Comparison of ENCODE assay signal across 11 cellular contexts in the genomic region with DNA sequence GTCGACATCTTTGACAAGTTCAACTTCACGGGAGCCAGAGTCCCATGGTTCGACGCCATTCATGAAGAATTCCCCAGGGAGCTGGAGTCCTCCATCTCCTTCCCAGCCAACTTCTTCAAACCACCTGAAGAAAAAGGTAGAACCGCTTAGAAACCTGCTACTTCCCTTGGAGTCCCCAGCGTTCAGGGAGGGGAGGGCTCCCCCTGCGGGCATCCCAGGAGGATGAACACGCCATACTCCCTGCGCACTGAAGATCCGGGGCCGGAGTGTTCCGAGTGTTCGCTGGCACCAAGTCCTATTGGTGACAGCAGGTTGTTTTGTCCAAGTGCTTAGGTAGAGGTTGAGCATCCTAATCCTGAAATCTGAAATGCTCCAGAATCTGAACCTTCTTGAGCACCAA. TPM values are rescaled to one million over a fixed set of nuclear protein-coding genes. Genes with fewer than 3 reads are reported as not detected.
DNase-seq lines count a peak whose midpoint lies in the region; TF ChIP-seq lines count a peak whose summit lies in the region.
"Had no signal": no experiment of that assay in that cellular context is flagged by ENCODE, and none has a peak within 500 bp of the region (broad histone marks: within the 10 kb centered on the region; RNA-seq: fewer than 3 reads in every experiment).

No MANE protein-coding gene starts in this region.

- no TSS peak for BruUV-seq in A673 (replicated peaks; lab: Mats Ljungman, UMichigan)

- no peak overlapping the region for H2BK15ac ChIP-seq in neuronal stem cell (ENCODE audit: low read length)

- H3K23ac ChIP-seq in neuronal stem cell (ENCODE audit: low read depth, low read length, poor library complexity), result no peak overlapping the region

- H3K4me1 ChIP-seq in A673 (ENCODE audit: insufficient read depth, low read length, poor library complexity, severe bottlenecking) (no peaks in the 10 kb centered on the region), neuronal stem cell (ENCODE audit: control insufficient read depth in 2 of 2, insufficient read depth in 1 of 2, low read depth in 1 of 2, low read length in 2 of 2) (no peaks in the 10 kb centered on the region)
- H3K4me1 ChIP-seq: SJCRH30 had no signal

- TF ChIP-seq CTCF in A673 (conservative IDR thresholded peaks at IDR 0.05; ENCODE audit: low read depth, low read length), result peak; percentile 56

- no peak overlapping the region for H2BK5ac ChIP-seq in neuronal stem cell (ENCODE audit: low read length)

- H2BK120ac ChIP-seq in neuronal stem cell (ENCODE audit: low read depth, low read length), result no peak overlapping the region

- no peak overlapping the region for H3K14ac ChIP-seq in neuronal stem cell (ENCODE audit: low read length)

- no peak overlapping the region for H2BK12ac ChIP-seq in neuronal stem cell (ENCODE audit: low read length)

- H3K9me3 ChIP-seq in A673 (ENCODE audit: low read depth, low read length, poor library complexity, severe bottlenecking) (no peaks in the 10 kb centered on the region), neuronal stem cell (replicated peaks in 1 of 2; ENCODE audit: control insufficient read depth in 2 of 2, insufficient read depth in 1 of 2, low read depth in 1 of 2, low read length in 2 of 2) (no peaks in the 10 kb centered on the region)
- H3K9me3 ChIP-seq: SJCRH30 had no signal

- intact Hi-C loops in A673 (cut with micrococcal nuclease; ENCODE audit: unreplicated experiment), result loop anchor here (10.0 kb wide), 1 partner anchor 57 kb away; no protein-coding TSS in a partner anchor

- H3K4me2 ChIP-seq in neuronal stem cell (ENCODE audit: insufficient read depth, low read length, poor library complexity, severe bottlenecking), result no peak overlapping the region
- H3K4me2 ChIP-seq: KMS-11 had no signal

- H3K27ac ChIP-seq in A673 (ENCODE audit: low read depth, low read length, poor library complexity, severe bottlenecking) (no peak overlapping the region), neuronal stem cell (replicated peaks; ENCODE audit: low read length) (no peak overlapping the region)
- H3K27ac ChIP-seq: KMS-11, SJCRH30 had no signal

- DNase-seq in A673 (ENCODE audit: low spot score), result peak; percentile 46
- peak; percentile 35 for DNase-seq in ELR (ENCODE audit: low read depth)
- peak; percentile 38 for DNase-seq in SK-N-DZ (ENCODE audit: low spot score)
- peak; percentile 73 for DNase-seq in islet precursor cell
- no peak for DNase-seq in NCI-H1417 treated with DMSO at 0.1 percent for 48 hours (lab: John Stamatoyannopoulos, UW)
- no peak for DNase-seq in SW480 (ENCODE audit: low spot score)
- no peak for DNase-seq in activated CD8-positive, alpha-beta memory T cell treated with anti-CD3 and anti-CD28 coated beads, Interleukin-2, amount 50 U/mL, for 48 hours
- no peak for DNase-seq in neuronal stem cell (ENCODE audit: low spot score)
- DNase-seq: activated effector memory CD4-positive, alpha-beta T cell treated with Interleukin-2 at 50 U/mL for 16 hours; SJCRH30 had no signal

- H3K9ac ChIP-seq in neuronal stem cell (ENCODE audit: low read depth, low read length, poor library complexity), result no peak overlapping the region
- H3K9ac ChIP-seq: KMS-11 had no signal

- H3K79me1 ChIP-seq in neuronal stem cell (ENCODE audit: low read depth, low read length), result no peaks in the 10 kb centered on the region

- no peak overlapping the region for H2AK5ac ChIP-seq in neuronal stem cell (ENCODE audit: low read depth, low read length)

- whole genome bisulfite sequencing in neuronal stem cell (ENCODE audit: extremely low coverage in 2 of 2, insufficient read length in 2 of 2, insufficient replicate concordance in 1 of 2), 2 donors, result no CpG with 5 or more reads among the region's 13 CpGs

- no peaks in the 10 kb centered on the region for H3K27me3 ChIP-seq in A673 (replicated peaks; ENCODE audit: insufficient read depth, low read depth, low read length, poor library complexity)
- no peaks in the 10 kb centered on the region for H3K27me3 ChIP-seq in neuronal stem cell (ENCODE audit: control insufficient read depth in 3 of 3, insufficient read depth in 3 of 3, low read depth in 1 of 3, low read length in 3 of 3)
- H3K27me3 ChIP-seq: SJCRH30 had no signal

- POLR2A ChIA-PET in A673 (lab: Charles Lee; ENCODE audit: low non-redundant PET), result no interaction called here

- H4K91ac ChIP-seq in neuronal stem cell (ENCODE audit: low read depth, low read length, poor library complexity), result no peak overlapping the region

- H3K18ac ChIP-seq in neuronal stem cell (ENCODE audit: low read length), result no peak overlapping the region

- H4K8ac ChIP-seq in neuronal stem cell (ENCODE audit: low read depth, low read length), result no peak overlapping the region

- H3K4me3 ChIP-seq in A673 (ENCODE audit: low read depth, low read length, poor library complexity, severe bottlenecking), result no peak overlapping the region
- H3K4me3 ChIP-seq in neuronal stem cell (ENCODE audit: low read length in 2 of 2), result no peak overlapping the region
- H3K4me3 ChIP-seq: SJCRH30 had no signal

- H3K4ac ChIP-seq in neuronal stem cell (ENCODE audit: low read length), result no peak overlapping the region

- H3K36me3 ChIP-seq in A673 (ENCODE audit: insufficient read depth, low read length, poor library complexity, severe bottlenecking), result no peaks in the 10 kb centered on the region
- H3K36me3 ChIP-seq in neuronal stem cell (replicated peaks in 1 of 2; ENCODE audit: control insufficient read depth in 2 of 2, insufficient read depth in 2 of 2, low read length in 2 of 2), result no peaks in the 10 kb centered on the region
- H3K36me3 ChIP-seq: SJCRH30 had no signal

- no peak overlapping the region for H2AFZ ChIP-seq in neuronal stem cell (ENCODE audit: low read length)

- CTCF ChIA-PET in A673 (lab: Charles Lee), result no interaction called here

RNA-seq across cellular contexts. Expression of gene PRODH, which starts 51.7 kb away (rescaled TPM):
- total RNA-seq in A673 (2021), result 10.9 and 15.0 TPM in 2 replicates
- polyA plus RNA-seq in SK-N-DZ (2014; cell fraction: cytosol; rRNA removed), result 0.35 and 1.1 TPM in 2 replicates
- polyA plus RNA-seq in SK-N-DZ (2014; cell fraction: nucleus; rRNA removed), result 14.6 and 19.3 TPM in 2 replicates
- polyA plus RNA-seq in neuronal stem cell (2013, experiment 1 of 2), result 8.3 TPM
- polyA plus RNA-seq in neuronal stem cell (2013, experiment 2 of 2), result 8.3 TPM

Comparison
In these comparisons a context has a peak if more than half of its experiments do, and no peak if none do; other contexts are left out.
1. DNase-seq: peak in A673 (single experiment), ELR (single experiment), SK-N-DZ (single experiment) and islet precursor cell (single experiment); none in NCI-H1417 treated with DMSO at 0.1 percent for 48 hours (single experiment), SW480 (single experiment), activated CD8-positive, alpha-beta memory T cell treated with anti-CD3 and anti-CD28 coated beads, Interleukin-2, amount 50 U/mL, for 48 hours (single experiment) and neuronal stem cell (single experiment).